Comparison of ENCODE assay signal across 1 cellular context in genomic region chr7:28825817-28826448, GRCh38.
A peak's percentile ranks its signal among the peaks of the same experiment; 100 is the strongest.
TF ChIP-seq lines count a peak whose summit lies in the region.
"Not testable (repeated sequence)": the region's sequence is repeated elsewhere in the genome, so short reads cannot be mapped to it uniquely, and the experiment has no call there.

No MANE protein-coding gene starts in this region.

TF ChIP-seq in K562, 482 proteins besides CTCF, POLR2A, EP300 and RAD21 (continued from another document and continues in another):
- peak; percentile 89; the same call in 1 of the 2 replicates for TF ChIP-seq ZBTB9 (CRISPR knock-in tag; IDR thresholded peaks at IDR 0.05)
- peak in 1 of 2 experiments; percentile 94; a peak in 2 of 4 replicates for TF ChIP-seq ZNF639 (CRISPR knock-in tag; conservative IDR thresholded peaks at IDR 0.05 in 1 of 2, IDR thresholded peaks at IDR 0.05 in 1 of 2)
- TF ChIP-seq ZNF644 (tag; IDR thresholded peaks at IDR 0.05; ENCODE audit: low read depth) = peak; percentile 87; the same call in 1 of the 2 replicates
- peak in 1 of 2 experiments; percentile 80; a peak in 2 of 4 replicates for TF ChIP-seq TEAD1 (CRISPR knock-in tag; IDR thresholded peaks at IDR 0.05)
- TF ChIP-seq ZNF589 (CRISPR knock-in tag; IDR thresholded peaks at IDR 0.05; ENCODE audit: low read depth) = peak; percentile 84
- peak; percentile 84; the same call in 1 of the 2 replicates for TF ChIP-seq ZNF668 (CRISPR knock-in tag; IDR thresholded peaks at IDR 0.05)
- TF ChIP-seq ZNF41 (CRISPR knock-in tag; conservative IDR thresholded peaks at IDR 0.05) = peak; percentile 61; the same call in 1 of the 2 replicates
- TF ChIP-seq GTF2A2 (tag; IDR thresholded peaks at IDR 0.05) = peak; percentile 88
- peak; percentile 93 for TF ChIP-seq ZNF311 (CRISPR knock-in tag; IDR thresholded peaks at IDR 0.05)
- TF ChIP-seq NR2C1 (IDR thresholded peaks at IDR 0.05) = not testable (repeated sequence)
- peak; percentile 50; the same call in 1 of the 2 replicates for TF ChIP-seq NR2C1 (tag; IDR thresholded peaks at IDR 0.05)
- peak; percentile 5; the same call in 1 of the 2 replicates for TF ChIP-seq TEAD2 (tag; IDR thresholded peaks at IDR 0.05)
- 0 out of 2 replicates have a peak, but pooled peaks have one; percentile 21 for TF ChIP-seq THRB (CRISPR knock-in tag; conservative IDR thresholded peaks at IDR 0.05)
- 0 out of 2 replicates have a peak, but pooled peaks have one; percentile 57 for TF ChIP-seq MEF2D (tag; conservative IDR thresholded peaks at IDR 0.05; ENCODE audit: low read depth)
- TF ChIP-seq BACH1 (tag; IDR thresholded peaks at IDR 0.05) = 0 out of 2 replicates have a peak, but pooled peaks have one; percentile 35
- TF ChIP-seq ZBTB12 (CRISPR knock-in tag; IDR thresholded peaks at IDR 0.05) = 0 out of 2 replicates have a peak, but pooled peaks have one; percentile 28
- TF ChIP-seq MAZ (CRISPR knock-in tag; conservative IDR thresholded peaks at IDR 0.05 in 1 of 2, IDR thresholded peaks at IDR 0.05 in 1 of 2) = peak in 1 of 2 experiments; percentile 51; a peak in 1 of 4 replicates
- peak; percentile 81; the same call in 1 of the 2 replicates for TF ChIP-seq CREB3 (tag; conservative IDR thresholded peaks at IDR 0.05; ENCODE audit: low read depth)
- peak; percentile 52; the same call in 1 of the 2 replicates for TF ChIP-seq ZNF592 (IDR thresholded peaks at IDR 0.05)
- peak; percentile 87 for TF ChIP-seq SMAD3 (CRISPR knock-in tag; conservative IDR thresholded peaks at IDR 0.05)
- TF ChIP-seq DMBX1 (CRISPR knock-in tag; IDR thresholded peaks at IDR 0.05; ENCODE audit: borderline replicate concordance) = peak; percentile 70; the same call in 1 of the 2 replicates
- peak; percentile 71 for TF ChIP-seq RFX1 (IDR thresholded peaks at IDR 0.05)
- TF ChIP-seq ZBTB11 (CRISPR knock-in tag; IDR thresholded peaks at IDR 0.05) = 0 out of 6 replicates have a peak, but pooled peaks of 1 of the 3 experiments have one; percentile 34
- peak; percentile 57 for TF ChIP-seq SMAD4 (CRISPR knock-in tag; conservative IDR thresholded peaks at IDR 0.05)
- peak; percentile 70 for TF ChIP-seq ZNF449 (CRISPR knock-in tag; IDR thresholded peaks at IDR 0.05)
- TF ChIP-seq BCL6 (CRISPR knock-in tag; IDR thresholded peaks at IDR 0.05) = peak; percentile 55; the same call in 1 of the 2 replicates
- TF ChIP-seq ESRRA (IDR thresholded peaks at IDR 0.05; ENCODE audit: borderline replicate concordance, low read depth) = peak; percentile 78
- TF ChIP-seq SRF (CRISPR knock-in tag; IDR thresholded peaks at IDR 0.05) = peak in 1 of 2 experiments; percentile 93; a peak in 2 of 4 replicates
- 0 out of 2 replicates have a peak, but pooled peaks have one; percentile 58 for TF ChIP-seq ZNF76 (CRISPR knock-in tag; IDR thresholded peaks at IDR 0.05; ENCODE audit: borderline replicate concordance)
- 0 out of 2 replicates have a peak, but pooled peaks have one; percentile 10 for TF ChIP-seq TSHZ1 (CRISPR knock-in tag; IDR thresholded peaks at IDR 0.05)
- TF ChIP-seq YY1 (IDR thresholded peaks at IDR 0.05; ENCODE audit: borderline replicate concordance in 1 of 3, control insufficient read depth in 1 of 3, extremely low read depth in 1 of 3, insufficient read depth in 3 of 3, insufficient read length in 1 of 3, insufficient replicate concordance in 2 of 3, low read depth in 1 of 3, low read length in 2 of 3) = peak in 1 of 3 experiments; percentile 46
- TF ChIP-seq ELK3 (CRISPR knock-in tag; IDR thresholded peaks at IDR 0.05) = peak; percentile 24; the same call in 1 of the 2 replicates
